Comparison of ENCODE assay signal across 12 cellular contexts in genomic region chr4:77629885-77630284, GRCh38.
A peak's percentile ranks its signal among the peaks of the same experiment; 100 is the strongest.
DNase-seq lines count a peak whose midpoint lies in the region; ATAC-seq lines count a peak whose summit lies in the region.
"Had no signal": no experiment of that assay in that cellular context is flagged by ENCODE, and none has a peak within 500 bp of the region (broad histone marks: within the 10 kb centered on the region; RNA-seq: fewer than 3 reads in every experiment).

No MANE protein-coding gene starts in this region.

- no peaks in the 10 kb centered on the region for H3K9me3 Mint-ChIP-seq in activated naive CD4-positive, alpha-beta T cell treated with anti-CD3 and anti-CD28 coated beads, Interleukin-2, amount 50 U/mL, for 24 hours
- peaks cover under 1% of the 10 kb centered on the region for H3K9me3 Mint-ChIP-seq in activated naive CD4-positive, alpha-beta T cell treated with anti-CD3 and anti-CD28 coated beads, Interleukin-2, amount 10 ng/mL, durations not matched to agents 7 days and 5 days
- H3K9me3 Mint-ChIP-seq in stimulated activated effector memory CD8-positive, alpha-beta T cell treated with anti-CD3 and anti-CD28 coated beads, Interleukin-12 subunit alpha, Interleukin-12 subunit beta, amount 100 ng/mL, for 72 hours, result no peaks in the 10 kb centered on the region
- H3K9me3 Mint-ChIP-seq: neural crest cell had no signal

- ATAC-seq in GM21528 (IDR thresholded peaks at IDR 0.05; ENCODE audit: low FRiP score, unreplicated experiment), result peak; percentile 77
- ATAC-seq in HG03108 (IDR thresholded peaks at IDR 0.05; ENCODE audit: unreplicated experiment), result peak; percentile 78
- peak; percentile 91 for ATAC-seq in stimulated activated effector memory CD8-positive, alpha-beta T cell treated with anti-CD3 and anti-CD28 coated beads, Interleukin-12 subunit alpha, Interleukin-12 subunit beta, amount 100 ng/mL, for 72 hours

- no peaks in the 10 kb centered on the region for H3K36me3 Mint-ChIP-seq in activated naive CD4-positive, alpha-beta T cell treated with anti-CD3 and anti-CD28 coated beads, Interleukin-2, amount 50 U/mL, for 24 hours
- no peaks in the 10 kb centered on the region for H3K36me3 Mint-ChIP-seq in activated naive CD4-positive, alpha-beta T cell treated with anti-CD3 and anti-CD28 coated beads, Interleukin-2, amount 10 ng/mL, durations not matched to agents 7 days and 5 days
- no peaks in the 10 kb centered on the region for H3K36me3 Mint-ChIP-seq in stimulated activated effector memory CD8-positive, alpha-beta T cell treated with anti-CD3 and anti-CD28 coated beads, Interleukin-12 subunit alpha, Interleukin-12 subunit beta, amount 100 ng/mL, for 72 hours

- peaks cover 9% of the 10 kb centered on the region for H3K4me1 Mint-ChIP-seq in activated naive CD4-positive, alpha-beta T cell treated with anti-CD3 and anti-CD28 coated beads, Interleukin-2, amount 50 U/mL, for 24 hours
- H3K4me1 Mint-ChIP-seq in activated naive CD4-positive, alpha-beta T cell treated with anti-CD3 and anti-CD28 coated beads, Interleukin-2, amount 10 ng/mL, durations not matched to agents 7 days and 5 days, result peaks cover 13% of the 10 kb centered on the region
- H3K4me1 Mint-ChIP-seq in stimulated activated effector memory CD8-positive, alpha-beta T cell treated with anti-CD3 and anti-CD28 coated beads, Interleukin-12 subunit alpha, Interleukin-12 subunit beta, amount 100 ng/mL, for 72 hours, result peaks cover 21% of the 10 kb centered on the region
- H3K4me1 Mint-ChIP-seq: neural crest cell had no signal

- no peak for DNase-seq in activated naive CD4-positive, alpha-beta T cell treated with anti-CD3 and anti-CD28 coated beads, Interleukin-2, amount 10 ng/mL, durations not matched to agents 7 days and 5 days
- DNase-seq in stimulated activated effector memory CD8-positive, alpha-beta T cell treated with anti-CD3 and anti-CD28 coated beads, Interleukin-12 subunit alpha, Interleukin-12 subunit beta, amount 100 ng/mL, for 72 hours (ENCODE audit: low spot score in 2 of 2), result no peak
- DNase-seq in SKM-1 (lab: John Stamatoyannopoulos, UW; ENCODE audit: unreplicated experiment) (no peak), medulla oblongata (ENCODE audit: extremely low spot score) (no peak), NCI-H345 (lab: John Stamatoyannopoulos, UW) (no peak)
- DNase-seq: anterior cingulate cortex, NCI-H1694 treated with DMSO at 0.1 percent for 48 hours, Peyer's patch had no signal

- H3K27me3 Mint-ChIP-seq in activated naive CD4-positive, alpha-beta T cell treated with anti-CD3 and anti-CD28 coated beads, Interleukin-2, amount 50 U/mL, for 24 hours, result no peaks in the 10 kb centered on the region
- H3K27me3 Mint-ChIP-seq in activated naive CD4-positive, alpha-beta T cell treated with anti-CD3 and anti-CD28 coated beads, Interleukin-2, amount 10 ng/mL, durations not matched to agents 7 days and 5 days, result no peaks in the 10 kb centered on the region

- H3K27ac Mint-ChIP-seq in activated naive CD4-positive, alpha-beta T cell treated with anti-CD3 and anti-CD28 coated beads, Interleukin-2, amount 50 U/mL, for 24 hours, result no peak overlapping the region
- no peak overlapping the region for H3K27ac Mint-ChIP-seq in activated naive CD4-positive, alpha-beta T cell treated with anti-CD3 and anti-CD28 coated beads, Interleukin-2, amount 10 ng/mL, durations not matched to agents 7 days and 5 days
- peak overlapping the region; percentile 7 for H3K27ac Mint-ChIP-seq in stimulated activated effector memory CD8-positive, alpha-beta T cell treated with anti-CD3 and anti-CD28 coated beads, Interleukin-12 subunit alpha, Interleukin-12 subunit beta, amount 100 ng/mL, for 72 hours

- CTCF ChIA-PET in activated naive CD4-positive, alpha-beta T cell treated with anti-CD3 and anti-CD28 coated beads, Interleukin-2, amount 10 ng/mL, durations not matched to agents 7 days and 5 days (lab: Charles Lee), result interaction anchor here (1.0 to 3.7 kb wide), 5 partner anchors 10 to 240 kb away, joined by 3 to 29 read pairs (median 4); no protein-coding TSS in a partner anchor

- peak overlapping the region; percentile 6 for H3K4me3 Mint-ChIP-seq in activated naive CD4-positive, alpha-beta T cell treated with anti-CD3 and anti-CD28 coated beads, Interleukin-2, amount 50 U/mL, for 24 hours
- no peak overlapping the region for H3K4me3 Mint-ChIP-seq in activated naive CD4-positive, alpha-beta T cell treated with anti-CD3 and anti-CD28 coated beads, Interleukin-2, amount 10 ng/mL, durations not matched to agents 7 days and 5 days
- H3K4me3 Mint-ChIP-seq in stimulated activated effector memory CD8-positive, alpha-beta T cell treated with anti-CD3 and anti-CD28 coated beads, Interleukin-12 subunit alpha, Interleukin-12 subunit beta, amount 100 ng/mL, for 72 hours, result no peak overlapping the region
- H3K4me3 Mint-ChIP-seq: neural crest cell had no signal
